8 cellular contexts compared by ENCODE assay signal in the genomic region with DNA sequence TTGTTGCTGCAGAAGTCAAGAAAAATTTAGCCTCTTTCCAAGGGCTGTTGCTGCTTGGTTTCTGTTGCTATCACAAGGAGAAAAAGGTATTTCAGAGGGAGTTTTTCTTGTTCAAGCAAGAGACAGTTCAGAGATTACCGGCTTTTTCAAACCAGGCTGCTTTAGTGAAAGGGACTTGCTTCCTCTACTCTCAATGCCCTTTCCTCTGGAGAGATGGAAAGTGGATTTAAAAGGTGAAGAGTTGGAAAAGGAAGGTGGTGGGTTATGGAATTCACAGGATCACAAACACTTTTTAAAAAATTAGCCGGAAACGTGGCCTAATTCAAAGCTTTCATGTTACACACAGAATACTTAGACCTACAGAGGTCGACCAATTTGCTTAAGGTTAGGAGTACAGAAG. TPM values are rescaled to one million over a fixed set of nuclear protein-coding genes. Genes with fewer than 3 reads are reported as not detected.
A peak's percentile ranks its signal among the peaks of the same experiment; 100 is the strongest.
DNase-seq lines count a peak whose midpoint lies in the region; ATAC-seq and TF ChIP-seq lines count a peak whose summit lies in the region.

No MANE protein-coding gene starts in this region.

- no peak for DNase-seq in T-helper 2 cell treated with Interferon-gamma antibody and Interleukin-4, amounts not matched to agents 5 μg/mL and 100 μg/mL, for 36 hours (ENCODE audit: low spot score)
- DNase-seq in T-helper 2 cell (no peak), T-cell (no peak), fibroblast of mammary gland (ENCODE audit: low read depth) (no peak), COLO829 (ENCODE audit: low spot score) (no peak), KBM-7 (no peak), body of pancreas (no peak)

- intact Hi-C loops in body of pancreas (cut with DNase I): no loop called here

- ATAC-seq in T-cell (replicated peaks in 1 of 4): no peak
- ATAC-seq in body of pancreas: no peak

- WGBS in body of pancreas, 2 donors: 72 to 73% methylated on average over 4 of the region's 4 CpGs

- H3K9me3 Mint-ChIP-seq in T-helper 2 cell treated with Interferon-gamma antibody and Interleukin-4, amounts not matched to agents 5 μg/mL and 100 μg/mL, for 36 hours: no peaks in the 10 kb centered on the region
- no peaks in the 10 kb centered on the region for H3K9me3 Mint-ChIP-seq in T-cell

- peaks cover 3% of the 10 kb centered on the region for H3K27me3 Mint-ChIP-seq in T-helper 2 cell treated with Interferon-gamma antibody and Interleukin-4, amounts not matched to agents 5 μg/mL and 100 μg/mL, for 36 hours (ENCODE audit: low read depth)
- no peaks in the 10 kb centered on the region for H3K27me3 Mint-ChIP-seq in T-cell

- in situ Hi-C loops in KBM-7 (cut with MboI; ENCODE audit: low pct_unique_long_range_greater_than_20kb, low sequenced_read_pairs): no loop called here

- H3K27ac ChIP-seq in body of pancreas: no peak overlapping the region

- POLR2A ChIA-PET in T-cell (lab: Charles Lee): interaction anchor here in 1 of 2 donors (0.9 kb wide), 1 partner anchor 36 kb away, joined by 4 read pairs; no protein-coding TSS in a partner anchor

- peaks cover 29% of the 10 kb centered on the region for H3K4me1 Mint-ChIP-seq in T-helper 2 cell treated with Interferon-gamma antibody and Interleukin-4, amounts not matched to agents 5 μg/mL and 100 μg/mL, for 36 hours (ENCODE audit: low read depth)
- peaks cover 43 to 49% (median 45%) of the 10 kb centered on the region in 3 donors for H3K4me1 Mint-ChIP-seq in T-cell

- CTCF ChIA-PET in T-cell (lab: Charles Lee): interaction anchor here in 1 of 2 donors (1.0 kb wide), 1 partner anchor 43 kb away, joined by 3 read pairs; no protein-coding TSS in a partner anchor

- no peaks in the 10 kb centered on the region for H3K27me3 ChIP-seq in skeletal muscle satellite cell (ENCODE audit: control insufficient read depth, insufficient read depth, low read length)
- H3K27me3 ChIP-seq in body of pancreas: no peaks in the 10 kb centered on the region

- TF ChIP-seq CTCF in fibroblast of mammary gland (conservative IDR thresholded peaks at IDR 0.05; ENCODE audit: control insufficient read depth, insufficient read depth, low read depth, low read length) (no peak), body of pancreas (IDR thresholded peaks at IDR 0.05) (no peak)

- TF ChIP-seq POLR2A in body of pancreas (IDR thresholded peaks at IDR 0.05): no peak

- peak overlapping the region; percentile 93 for H3K4me3 Mint-ChIP-seq in T-helper 2 cell treated with Interferon-gamma antibody and Interleukin-4, amounts not matched to agents 5 μg/mL and 100 μg/mL, for 36 hours
- peak overlapping the region; percentile 82 to 89 (median 83) for H3K4me3 Mint-ChIP-seq in T-cell

- peak overlapping the region; percentile 86 for H3K4me2 ChIP-seq in skeletal muscle satellite cell (ENCODE audit: low read length)

- H3K9me3 ChIP-seq in skeletal muscle satellite cell (replicated peaks; ENCODE audit: low read length): no peaks in the 10 kb centered on the region
- no peaks in the 10 kb centered on the region for H3K9me3 ChIP-seq in body of pancreas

- peak overlapping the region; percentile 95 for H3K9ac ChIP-seq in skeletal muscle satellite cell (ENCODE audit: low read depth, low read length)

- H3K27ac Mint-ChIP-seq in T-helper 2 cell treated with Interferon-gamma antibody and Interleukin-4, amounts not matched to agents 5 μg/mL and 100 μg/mL, for 36 hours: peak overlapping the region; percentile 90
- peak overlapping the region; percentile 83 to 89 for H3K27ac Mint-ChIP-seq in T-cell

- H3K4me1 ChIP-seq in skeletal muscle satellite cell (ENCODE audit: control insufficient read depth, insufficient read depth, low read length) (peaks cover 24% of the 10 kb centered on the region), body of pancreas (peaks cover 22% of the 10 kb centered on the region)

- H3K36me3 Mint-ChIP-seq in T-helper 2 cell treated with Interferon-gamma antibody and Interleukin-4, amounts not matched to agents 5 μg/mL and 100 μg/mL, for 36 hours (ENCODE audit: low read depth): peaks cover 14% of the 10 kb centered on the region
- peaks cover 21% of the 10 kb centered on the region for H3K36me3 Mint-ChIP-seq in T-cell

- peak overlapping the region; percentile 83 for H3K4me3 ChIP-seq in fibroblast of mammary gland (ENCODE audit: control insufficient read depth, low read depth, low read length)
- H3K4me3 ChIP-seq in skeletal muscle satellite cell (ENCODE audit: low read length): peak overlapping the region; percentile 87
- H3K4me3 ChIP-seq in body of pancreas: no peak overlapping the region

- H3K36me3 ChIP-seq in skeletal muscle satellite cell (ENCODE audit: insufficient read depth, low read length) (peaks cover 23% of the 10 kb centered on the region), body of pancreas (replicated peaks in 1 of 2; ENCODE audit: insufficient read depth in 1 of 2, low read depth in 2 of 2) (peaks cover 1 to 10% of the 10 kb centered on the region in 2 donors)

RNA-seq across cellular contexts. Expression of a gene that starts 1.1 kb away (rescaled TPM):
- total RNA-seq in T-cell (100 to 1,000 TPM in 3 of 5 donors, 10 to 100 TPM in 2; 94.4 to 132 (median 101) TPM), body of pancreas (10 to 100 TPM; 48.3 to 64.9 TPM)
- total RNA-seq in skeletal muscle satellite cell (2012; rRNA removed): 10.4 and 14.2 TPM in 2 replicates

RNA-seq across cellular contexts. Expression of a gene that starts 40.2 kb away (rescaled TPM):
- total RNA-seq in T-cell: 100 to 1,000 TPM; 293 to 412 (median 370) TPM
- total RNA-seq in skeletal muscle satellite cell (2012; rRNA removed): 1,778 and 1,979 TPM in 2 replicates
- 100 to 1,000 TPM in 1 of 2 donors, 10 to 100 TPM in 1; 96.9 to 105 TPM for total RNA-seq in body of pancreas

RNA-seq across cellular contexts. Expression of a gene that starts 48.7 kb away (rescaled TPM):
- total RNA-seq in T-cell (1 to 10 TPM; 1.8 to 5.6 (median 3.0) TPM), body of pancreas (1 to 10 TPM; 4.2 to 7.9 TPM)
- total RNA-seq in skeletal muscle satellite cell (2012; rRNA removed): under 0.01 and 0.22 TPM in 2 replicates

Comparison
In these comparisons a context has a peak if more than half of its experiments do, and no peak if none do; other contexts are left out.
1. H3K4me3 ChIP-seq: peak in fibroblast of mammary gland (single experiment) and skeletal muscle satellite cell (single experiment); none in body of pancreas (0 of 2).